12 cellular contexts compared by ENCODE assay signal in the genomic region with DNA sequence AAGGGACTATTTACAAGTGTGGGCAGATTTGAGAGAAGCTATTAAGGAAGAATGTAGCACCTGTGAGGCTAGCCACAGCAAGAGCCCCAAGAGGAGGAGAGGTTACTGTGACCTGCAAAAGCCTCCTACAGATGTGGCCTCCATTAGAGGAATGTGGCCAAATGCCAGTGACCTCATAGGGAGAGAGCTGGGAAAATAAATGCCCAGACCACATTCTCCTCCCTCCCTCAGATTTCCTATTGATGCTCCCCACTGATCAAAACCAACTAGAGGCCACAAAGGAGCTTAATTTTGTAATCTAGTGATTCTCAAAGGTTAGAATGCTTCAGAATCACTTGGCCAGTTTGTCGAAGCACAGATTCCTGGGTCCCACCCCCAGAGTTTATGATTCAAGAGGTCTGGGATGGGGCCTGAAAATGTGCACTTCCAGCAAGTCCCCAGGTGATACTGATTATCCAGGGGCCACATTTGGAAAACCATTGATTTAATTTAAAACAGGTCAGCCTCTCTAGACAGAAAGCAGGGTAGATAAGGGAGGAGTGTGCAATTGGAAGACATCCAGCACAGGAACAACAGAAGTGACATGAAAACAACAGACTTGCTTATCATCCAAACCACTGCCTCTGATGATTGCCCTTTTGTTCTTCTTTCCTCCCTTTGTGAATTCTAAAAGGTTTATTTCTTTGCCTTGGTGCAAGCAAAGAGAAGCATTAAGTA.
A peak's percentile ranks its signal among the peaks of the same experiment; 100 is the strongest.
DNase-seq lines count a peak whose midpoint lies in the region; ATAC-seq and TF ChIP-seq lines count a peak whose summit lies in the region.
"Had no signal": no experiment of that assay in that cellular context is flagged by ENCODE, and none has a peak within 500 bp of the region (broad histone marks: within the 10 kb centered on the region; RNA-seq: fewer than 3 reads in every experiment).

No MANE protein-coding gene starts in this region.

- no peak; the same call in 1 of the 2 replicates for TF ChIP-seq RAD21 in Ishikawa (IDR thresholded peaks at IDR 0.05; ENCODE audit: low read depth)

- ATAC-seq in CD4-positive, CD25-positive, alpha-beta regulatory T cell (ENCODE audit: low read depth in 2 of 2): no peak
- ATAC-seq in GM19023 (IDR thresholded peaks at IDR 0.05; ENCODE audit: unreplicated experiment): no peak
- ATAC-seq in HG02870 (IDR thresholded peaks at IDR 0.05; ENCODE audit: unreplicated experiment): no peak
- no peak for ATAC-seq in T-cell (replicated peaks in 1 of 4)
- ATAC-seq in stimulated activated naive CD8-positive, alpha-beta T cell treated with anti-CD3 and anti-CD28 coated beads, Interleukin-15, Interleukin-2, amounts not matched to agents 100 U/mL and 50 U/mL, for 24 hours: no peak

- H3K27me3 Mint-ChIP-seq in CD4-positive, CD25-positive, alpha-beta regulatory T cell: peaks cover 4% of the 10 kb centered on the region
- peaks cover 8 to 11% of the 10 kb centered on the region in 2 donors for H3K27me3 Mint-ChIP-seq in T-cell

- DNase-seq in CD4-positive, CD25-positive, alpha-beta regulatory T cell: no peak
- peak; percentile 55 for DNase-seq in amniotic epithelial cell (ENCODE audit: low read depth)
- peak; percentile 61 for DNase-seq in islet precursor cell
- no peak for DNase-seq in T-cell
- DNase-seq in stimulated activated naive CD8-positive, alpha-beta T cell treated with anti-CD3 and anti-CD28 coated beads, Interleukin-15, Interleukin-2, amounts not matched to agents 100 U/mL and 50 U/mL, for 24 hours: no peak
- DNase-seq: anterior cingulate cortex; GOT3; kidney; stimulated activated CD4-positive, alpha-beta T cell treated with anti-CD3 and anti-CD28 coated beads, Interleukin-4, amount 100 ng/mL, for 24 hours had no signal

- H3K36me3 ChIP-seq in CD4-positive, CD25-positive, alpha-beta regulatory T cell (ENCODE audit: control insufficient read depth, insufficient read depth, low read length): no peaks in the 10 kb centered on the region

- H3K36me3 Mint-ChIP-seq in CD4-positive, CD25-positive, alpha-beta regulatory T cell: no peaks in the 10 kb centered on the region
- no peaks in the 10 kb centered on the region for H3K36me3 Mint-ChIP-seq in T-cell

- peak overlapping the region in 2 of 4 donors; percentile 5 to 8 for H3K4me3 Mint-ChIP-seq in CD4-positive, CD25-positive, alpha-beta regulatory T cell
- H3K4me3 Mint-ChIP-seq in T-cell: peak overlapping the region in 1 of 3 donors; percentile 40

- POLR2A ChIA-PET in T-cell (lab: Charles Lee): no interaction called here

- H3K9me3 ChIP-seq in CD4-positive, CD25-positive, alpha-beta regulatory T cell (ENCODE audit: control insufficient read depth in 2 of 2, low read length in 2 of 2): no peaks in the 10 kb centered on the region

- H3K27ac ChIP-seq in CD4-positive, CD25-positive, alpha-beta regulatory T cell (ENCODE audit: insufficient read depth, low read length, poor library complexity, severe bottlenecking): no peak overlapping the region

- TF ChIP-seq EP300 in Ishikawa (IDR thresholded peaks at IDR 0.05; ENCODE audit: borderline replicate concordance): peak; percentile 100

- CTCF ChIA-PET in T-cell (lab: Charles Lee): interaction anchor here in 1 of 2 donors (0.5 kb wide), 1 partner anchor 1030 kb away, joined by 4 read pairs; no protein-coding TSS in a partner anchor

- H3K27me3 ChIP-seq in CD4-positive, CD25-positive, alpha-beta regulatory T cell (ENCODE audit: control insufficient read depth, insufficient read depth, low read length): peaks cover 2% of the 10 kb centered on the region

- H3K4me1 Mint-ChIP-seq in CD4-positive, CD25-positive, alpha-beta regulatory T cell: peaks cover 5 to 13% (median 12%) of the 10 kb centered on the region in 4 donors
- peaks cover 7 to 12% (median 10%) of the 10 kb centered on the region in 3 donors for H3K4me1 Mint-ChIP-seq in T-cell

- H3K9me3 Mint-ChIP-seq in CD4-positive, CD25-positive, alpha-beta regulatory T cell: peaks cover 0 to 1% (median 0%) of the 10 kb centered on the region in 7 donors
- no peaks in the 10 kb centered on the region for H3K9me3 Mint-ChIP-seq in T-cell

- H3K4me3 ChIP-seq in CD4-positive, CD25-positive, alpha-beta regulatory T cell (ENCODE audit: low read depth, low read length): peak overlapping the region; percentile 21

- H3K27ac Mint-ChIP-seq in CD4-positive, CD25-positive, alpha-beta regulatory T cell: peak overlapping the region in 2 of 3 donors; percentile 20 to 43
- H3K27ac Mint-ChIP-seq in T-cell: no peak overlapping the region

- no peaks in the 10 kb centered on the region for H3K4me1 ChIP-seq in CD4-positive, CD25-positive, alpha-beta regulatory T cell (ENCODE audit: control insufficient read depth, insufficient read depth, low read length, poor library complexity, severe bottlenecking)

TF ChIP-seq in Ishikawa, 13 proteins besides CTCF, POLR2A, EP300 and RAD21:
- peak; percentile 100 for TF ChIP-seq TCF12 (IDR thresholded peaks at IDR 0.05; ENCODE audit: low read depth)
- TF ChIP-seq, protein P1, sequence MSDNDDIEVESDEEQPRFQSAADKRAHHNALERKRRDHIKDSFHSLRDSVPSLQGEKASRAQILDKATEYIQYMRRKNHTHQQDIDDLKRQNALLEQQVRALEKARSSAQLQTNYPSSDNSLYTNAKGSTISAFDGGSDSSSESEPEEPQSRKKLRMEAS (IDR thresholded peaks at IDR 0.05): peak; percentile 79
- peak; percentile 23; the same call in 1 of the 2 replicates for TF ChIP-seq TAF1 (IDR thresholded peaks at IDR 0.05; ENCODE audit: low read depth)
- TF ChIP-seq ZBTB7A (IDR thresholded peaks at IDR 0.05; ENCODE audit: low read depth): no peak
- TF ChIP-seq, protein P2, sequence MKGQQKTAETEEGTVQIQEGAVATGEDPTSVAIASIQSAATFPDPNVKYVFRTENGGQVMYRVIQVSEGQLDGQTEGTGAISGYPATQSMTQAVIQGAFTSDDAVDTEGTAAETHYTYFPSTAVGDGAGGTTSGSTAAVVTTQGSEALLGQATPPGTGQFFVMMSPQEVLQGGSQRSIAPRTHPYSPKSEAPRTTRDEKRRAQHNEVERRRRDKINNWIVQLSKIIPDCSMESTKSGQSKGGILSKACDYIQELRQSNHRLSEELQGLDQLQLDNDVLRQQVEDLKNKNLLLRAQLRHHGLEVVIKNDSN (IDR thresholded peaks at IDR 0.05): peak; percentile 41
- peak; percentile 59; the same call in 1 of the 2 replicates for TF ChIP-seq CREB1 (IDR thresholded peaks at IDR 0.05; ENCODE audit: low read depth)
- TF ChIP-seq EGR1 (IDR thresholded peaks at IDR 0.05): peak; percentile 82
- TF ChIP-seq, protein P3, sequence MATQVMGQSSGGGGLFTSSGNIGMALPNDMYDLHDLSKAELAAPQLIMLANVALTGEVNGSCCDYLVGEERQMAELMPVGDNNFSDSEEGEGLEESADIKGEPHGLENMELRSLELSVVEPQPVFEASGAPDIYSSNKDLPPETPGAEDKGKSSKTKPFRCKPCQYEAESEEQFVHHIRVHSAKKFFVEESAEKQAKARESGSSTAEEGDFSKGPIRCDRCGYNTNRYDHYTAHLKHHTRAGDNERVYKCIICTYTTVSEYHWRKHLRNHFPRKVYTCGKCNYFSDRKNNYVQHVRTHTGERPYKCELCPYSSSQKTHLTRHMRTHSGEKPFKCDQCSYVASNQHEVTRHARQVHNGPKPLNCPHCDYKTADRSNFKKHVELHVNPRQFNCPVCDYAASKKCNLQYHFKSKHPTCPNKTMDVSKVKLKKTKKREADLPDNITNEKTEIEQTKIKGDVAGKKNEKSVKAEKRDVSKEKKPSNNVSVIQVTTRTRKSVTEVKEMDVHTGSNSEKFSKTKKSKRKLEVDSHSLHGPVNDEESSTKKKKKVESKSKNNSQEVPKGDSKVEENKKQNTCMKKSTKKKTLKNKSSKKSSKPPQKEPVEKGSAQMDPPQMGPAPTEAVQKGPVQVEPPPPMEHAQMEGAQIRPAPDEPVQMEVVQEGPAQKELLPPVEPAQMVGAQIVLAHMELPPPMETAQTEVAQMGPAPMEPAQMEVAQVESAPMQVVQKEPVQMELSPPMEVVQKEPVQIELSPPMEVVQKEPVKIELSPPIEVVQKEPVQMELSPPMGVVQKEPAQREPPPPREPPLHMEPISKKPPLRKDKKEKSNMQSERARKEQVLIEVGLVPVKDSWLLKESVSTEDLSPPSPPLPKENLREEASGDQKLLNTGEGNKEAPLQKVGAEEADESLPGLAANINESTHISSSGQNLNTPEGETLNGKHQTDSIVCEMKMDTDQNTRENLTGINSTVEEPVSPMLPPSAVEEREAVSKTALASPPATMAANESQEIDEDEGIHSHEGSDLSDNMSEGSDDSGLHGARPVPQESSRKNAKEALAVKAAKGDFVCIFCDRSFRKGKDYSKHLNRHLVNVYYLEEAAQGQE (IDR thresholded peaks at IDR 0.05; ENCODE audit: low read depth): no peak
- peak; percentile 100 for TF ChIP-seq TEAD4 (IDR thresholded peaks at IDR 0.05)
- peak; percentile 100 for TF ChIP-seq NFIC (IDR thresholded peaks at IDR 0.05)
- peak; percentile 80 for TF ChIP-seq YY1 (IDR thresholded peaks at IDR 0.05; ENCODE audit: low read depth)
- TF ChIP-seq FOXM1 (IDR thresholded peaks at IDR 0.05; ENCODE audit: borderline replicate concordance, low read depth): peak; percentile 100
- peak; percentile 77 for TF ChIP-seq CEBPB (IDR thresholded peaks at IDR 0.05)

Comparison
In these comparisons a context has a peak if more than half of its experiments do, and no peak if none do; other contexts are left out.
1. DNase-seq: peak in amniotic epithelial cell (single experiment) and islet precursor cell (single experiment); none in CD4-positive, CD25-positive, alpha-beta regulatory T cell (0 of 3), T-cell (0 of 34) and stimulated activated naive CD8-positive, alpha-beta T cell treated with anti-CD3 and anti-CD28 coated beads, Interleukin-15, Interleukin-2, amounts not matched to agents 100 U/mL and 50 U/mL, for 24 hours (single experiment).
2. H3K27ac Mint-ChIP-seq: peak in CD4-positive, CD25-positive, alpha-beta regulatory T cell (2 of 3); none in T-cell (0 of 2).